Comparison of ENCODE assay signal across 8 cellular contexts in genomic region chr16:48054881-48055601, GRCh38.
A peak's percentile ranks its signal among the peaks of the same experiment; 100 is the strongest.
DNase-seq lines count a peak whose midpoint lies in the region; ATAC-seq and TF ChIP-seq lines count a peak whose summit lies in the region.

No MANE protein-coding gene starts in this region.

- ATAC-seq in activated CD4-positive, CD25-positive, alpha-beta regulatory T cell treated with anti-CD3 and anti-CD28 coated beads, Interleukin-2, amount 50 U/mL, for 24 hours, result peak; percentile 42 to 55
- peak; percentile 71 for ATAC-seq in HG02623 (IDR thresholded peaks at IDR 0.05; ENCODE audit: unreplicated experiment)
- ATAC-seq in activated T-cell treated with anti-CD3 and anti-CD28 coated beads, Interleukin-2, amount 50 U/mL, for 72 hours (replicated peaks in 1 of 2), result peak; percentile 63 to 66
- peak; percentile 75 for ATAC-seq in omental fat pad (ENCODE audit: low FRiP score)

- no peaks in the 10 kb centered on the region for H3K36me3 Mint-ChIP-seq in activated T-cell treated with anti-CD3 and anti-CD28 coated beads, Interleukin-2, amount 50 U/mL, for 72 hours (ENCODE audit: insufficient read depth in 2 of 2)

- no peak overlapping the region for H3K27ac Mint-ChIP-seq in activated T-cell treated with anti-CD3 and anti-CD28 coated beads, Interleukin-2, amount 50 U/mL, for 72 hours

- H3K27me3 Mint-ChIP-seq in activated T-cell treated with anti-CD3 and anti-CD28 coated beads, Interleukin-2, amount 50 U/mL, for 72 hours (ENCODE audit: low read depth), result peaks cover 48% of the 10 kb centered on the region

- no peak for TF ChIP-seq CTCF in omental fat pad (IDR thresholded peaks at IDR 0.05)

- no peaks in the 10 kb centered on the region for H3K4me1 Mint-ChIP-seq in activated T-cell treated with anti-CD3 and anti-CD28 coated beads, Interleukin-2, amount 50 U/mL, for 72 hours (ENCODE audit: low read depth)

- no peak overlapping the region for H3K4me3 Mint-ChIP-seq in activated T-cell treated with anti-CD3 and anti-CD28 coated beads, Interleukin-2, amount 50 U/mL, for 72 hours

- no peaks in the 10 kb centered on the region for H3K9me3 Mint-ChIP-seq in activated T-cell treated with anti-CD3 and anti-CD28 coated beads, Interleukin-2, amount 50 U/mL, for 72 hours

- DNase-seq in activated CD4-positive, CD25-positive, alpha-beta regulatory T cell treated with anti-CD3 and anti-CD28 coated beads, Interleukin-2, amount 50 U/mL, for 72 hours, result no peak
- DNase-seq in NCI-H2171 (lab: John Stamatoyannopoulos, UW), result peak; percentile 7
- DNase-seq in activated T-cell treated with anti-CD3 and anti-CD28 coated beads, Interleukin-2, amount 50 U/mL, for 72 hours, result peak; percentile 32 to 42
- DNase-seq in germinal center (ENCODE audit: low spot score), result peak; percentile 41
- no peak for DNase-seq in omental fat pad (ENCODE audit: low spot score)
- DNase-seq in effector CD8-positive, alpha-beta T cell (lab: John Stamatoyannopoulos, UW), result no peak

Comparison
In these comparisons a context has a peak if more than half of its experiments do, and no peak if none do; other contexts are left out.
1. DNase-seq: peak in NCI-H2171 (single experiment), activated T-cell treated with anti-CD3 and anti-CD28 coated beads, Interleukin-2, amount 50 U/mL, for 72 hours (2 of 2) and germinal center (single experiment); none in activated CD4-positive, CD25-positive, alpha-beta regulatory T cell treated with anti-CD3 and anti-CD28 coated beads, Interleukin-2, amount 50 U/mL, for 72 hours (single experiment), omental fat pad (single experiment) and effector CD8-positive, alpha-beta T cell (single experiment).
2. Peak in every context shown above with its lines, with median percentiles within 50 percentile points of each other: ATAC-seq.